Comparison of ENCODE assay signal across 8 cellular contexts in the genomic region with DNA sequence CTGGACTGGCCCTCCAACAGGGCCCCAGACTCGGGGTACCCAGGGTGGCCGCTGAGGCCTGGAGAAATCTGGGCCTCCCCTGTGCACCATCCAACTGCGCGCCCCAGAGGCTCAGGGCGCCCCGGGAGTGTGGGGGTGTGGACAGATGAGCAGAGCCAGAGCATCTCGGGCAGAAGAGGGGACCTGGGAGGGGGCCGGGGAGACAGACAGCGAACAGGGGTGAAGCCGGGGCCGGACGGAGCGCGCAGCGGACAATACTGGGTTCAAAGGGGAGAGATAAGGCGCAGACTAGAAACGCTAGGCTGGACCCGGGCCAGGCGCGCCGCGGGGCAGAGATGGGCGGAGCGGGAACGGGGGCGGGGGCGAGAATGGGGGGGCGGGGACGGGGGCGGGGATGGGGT. TPM values are rescaled to one million over a fixed set of nuclear protein-coding genes. Genes with fewer than 3 reads are reported as not detected.
DNase-seq lines count a peak whose midpoint lies in the region; ATAC-seq, FAIRE-seq and TF ChIP-seq lines count a peak whose summit lies in the region.

No MANE protein-coding gene starts in this region.

- H3K9me3 ChIP-seq in adipocyte (ENCODE audit: control insufficient read depth, low read length), result no peaks in the 10 kb centered on the region
- H3K9me3 ChIP-seq in keratinocyte (ENCODE audit: control insufficient read depth, low read depth, low read length), result no peaks in the 10 kb centered on the region
- H3K9me3 ChIP-seq in subcutaneous abdominal adipose tissue (ENCODE audit: control insufficient read depth in 5 of 5, low read length in 5 of 5), result no peaks in the 10 kb centered on the region

- H3K27ac ChIP-seq in keratinocyte (ENCODE audit: control insufficient read depth, insufficient read depth, low read length) (no peak overlapping the region), subcutaneous abdominal adipose tissue (ENCODE audit: low read depth, low read length) (peak overlapping the region; percentile 23)

- H3K79me2 ChIP-seq in keratinocyte (ENCODE audit: control insufficient read depth, insufficient read depth, low read length), result no peaks in the 10 kb centered on the region

- no peaks in the 10 kb centered on the region for H3K9me1 ChIP-seq in keratinocyte (ENCODE audit: control insufficient read depth, extremely low read depth, insufficient read depth, low read length)

- TF ChIP-seq CTCF in keratinocyte (optimal IDR thresholded peaks at IDR 0.05 in 1 of 3, IDR thresholded peaks at IDR 0.05 in 1 of 3, conservative IDR thresholded peaks at IDR 0.05 in 1 of 3; ENCODE audit: extremely low read depth in 1 of 3, insufficient read depth in 2 of 3, low read length in 3 of 3), result no peak

- H3K36me3 ChIP-seq in adipocyte (ENCODE audit: control insufficient read depth, insufficient read depth, low read length, severe bottlenecking) (no peaks in the 10 kb centered on the region), keratinocyte (ENCODE audit: control insufficient read depth in 2 of 2, extremely low read depth in 1 of 2, insufficient read depth in 2 of 2, low read length in 2 of 2) (peaks cover 0 to 1% of the 10 kb centered on the region in 2 experiments), subcutaneous abdominal adipose tissue (ENCODE audit: control insufficient read depth in 5 of 5, insufficient read depth in 5 of 5, low read length in 5 of 5) (no peaks in the 10 kb centered on the region)

- peaks cover 11% of the 10 kb centered on the region for H3K4me1 ChIP-seq in adipocyte (ENCODE audit: control insufficient read depth, insufficient read depth, low read length)
- H3K4me1 ChIP-seq in keratinocyte (ENCODE audit: control insufficient read depth, extremely low read depth, insufficient read depth, low read length), result peaks cover 20% of the 10 kb centered on the region
- peaks cover 0 to 22% (median 20%) of the 10 kb centered on the region in 5 donors for H3K4me1 ChIP-seq in subcutaneous abdominal adipose tissue (ENCODE audit: control insufficient read depth in 5 of 5, insufficient read depth in 5 of 5, low read length in 5 of 5)

- no peak for DNase-seq in adipocyte (ENCODE audit: low read depth)
- no peak for DNase-seq in keratinocyte (ENCODE audit: low read depth, low spot score)
- DNase-seq in COLO829 (ENCODE audit: low spot score), result no peak
- DNase-seq in GF-D8 (lab: John Stamatoyannopoulos, UW), result no peak

- peak overlapping the region; percentile 67 for H3K4me2 ChIP-seq in keratinocyte (ENCODE audit: control insufficient read depth, extremely low read depth, insufficient read depth, low read depth, low read length)

- H3K27me3 ChIP-seq in adipocyte (replicated peaks; ENCODE audit: control insufficient read depth, insufficient read depth, low read length) (no peaks in the 10 kb centered on the region), keratinocyte (ENCODE audit: control insufficient read depth, extremely low read depth, insufficient read depth, low read length) (no peaks in the 10 kb centered on the region), subcutaneous abdominal adipose tissue (ENCODE audit: control insufficient read depth in 5 of 5, insufficient read depth in 4 of 5, low read length in 5 of 5) (peaks cover 0 to 11% (median 0%) of the 10 kb centered on the region in 5 donors)

- H2AFZ ChIP-seq in keratinocyte (ENCODE audit: control insufficient read depth, low read length), result no peak overlapping the region

- dilution Hi-C loops in keratinocyte (cut with MboI; ENCODE audit: extremely low pct_ligation_motif_present, low sequenced_read_pairs), result no loop called here

- H3K9ac ChIP-seq in adipocyte (ENCODE audit: low read length) (peak overlapping the region; percentile 44), keratinocyte (ENCODE audit: control insufficient read depth, extremely low read depth, insufficient read depth, low read length) (no peak overlapping the region), subcutaneous abdominal adipose tissue (ENCODE audit: low read length in 5 of 5) (peak overlapping the region in 2 of 5 donors; percentile 58 to 64)

- no peak for FAIRE-seq in keratinocyte (lab: Jason Lieb, UNC)

- peak; percentile 30 for ATAC-seq in GM19351 (IDR thresholded peaks at IDR 0.05; ENCODE audit: unreplicated experiment)
- peak; percentile 25 for ATAC-seq in HG03135 (IDR thresholded peaks at IDR 0.05; ENCODE audit: unreplicated experiment)
- no peak for ATAC-seq in GM18870 (IDR thresholded peaks at IDR 0.05; ENCODE audit: unreplicated experiment)

- no peaks in the 10 kb centered on the region for H4K20me1 ChIP-seq in keratinocyte (ENCODE audit: control insufficient read depth, extremely low read depth, insufficient read depth, low read length)

- H3K4me3 ChIP-seq in adipocyte (ENCODE audit: low read length), result peak overlapping the region; percentile 67
- peak overlapping the region in 2 of 3 experiments; percentile 26 to 27 for H3K4me3 ChIP-seq in keratinocyte (ENCODE audit: control insufficient read depth in 2 of 3, extremely low read depth in 1 of 3, insufficient read depth in 2 of 3, low read depth in 1 of 3, low read length in 3 of 3)
- peak overlapping the region in 4 of 5 donors; percentile 32 to 75 (median 60) for H3K4me3 ChIP-seq in subcutaneous abdominal adipose tissue (ENCODE audit: low read depth in 1 of 5, low read length in 5 of 5)

RNA-seq across cellular contexts. Expression of a gene that starts 0.5 kb away (rescaled TPM):
- 12.8 to 43.4 TPM (median 19.8 TPM) in 3 replicates for polyA plus RNA-seq in keratinocyte
- polyA plus RNA-seq in keratinocyte (2011; ENCODE audit: low read depth), result 29.5 TPM
- polyA plus RNA-seq in keratinocyte (2011; cell fraction: cytosol; rRNA removed), result 20.0 and 27.2 TPM in 2 replicates
- polyA plus RNA-seq in keratinocyte (2011; cell fraction: nucleus; rRNA removed), result 23.8 and 29.4 TPM in 2 replicates
- 8.6 and 25.6 TPM in 2 replicates for polyA plus RNA-seq in keratinocyte (2012; ENCODE audit: low replicate concordance)
- polyA minus RNA-seq in keratinocyte, result 24.5 to 52.5 TPM (median 30.8 TPM) in 3 replicates
- 25.1 TPM for polyA minus RNA-seq in keratinocyte (2011; cell fraction: cytosol; rRNA and poly(A)+ RNA removed)
- 16.3 and 17.7 TPM in 2 replicates for polyA minus RNA-seq in keratinocyte (2011; cell fraction: nucleus; rRNA and poly(A)+ RNA removed)

RNA-seq across cellular contexts. Expression of a gene that starts 59.3 kb away (rescaled TPM):
- polyA plus RNA-seq in keratinocyte, result not detected in 3 replicates
- not detected for polyA plus RNA-seq in keratinocyte (2011; ENCODE audit: low read depth)
- not detected in 2 replicates for polyA plus RNA-seq in keratinocyte (2011; cell fraction: cytosol; rRNA removed)
- not detected in 2 replicates for polyA plus RNA-seq in keratinocyte (2011; cell fraction: nucleus; rRNA removed)
- not detected in 2 replicates for polyA plus RNA-seq in keratinocyte (2012; ENCODE audit: low replicate concordance)
- polyA minus RNA-seq in keratinocyte, result not detected in 3 replicates
- not detected for polyA minus RNA-seq in keratinocyte (2011; cell fraction: cytosol; rRNA and poly(A)+ RNA removed)
- not detected in 2 replicates for polyA minus RNA-seq in keratinocyte (2011; cell fraction: nucleus; rRNA and poly(A)+ RNA removed)
